ENCODE assay signal across 9 cellular contexts in the genomic region with DNA sequence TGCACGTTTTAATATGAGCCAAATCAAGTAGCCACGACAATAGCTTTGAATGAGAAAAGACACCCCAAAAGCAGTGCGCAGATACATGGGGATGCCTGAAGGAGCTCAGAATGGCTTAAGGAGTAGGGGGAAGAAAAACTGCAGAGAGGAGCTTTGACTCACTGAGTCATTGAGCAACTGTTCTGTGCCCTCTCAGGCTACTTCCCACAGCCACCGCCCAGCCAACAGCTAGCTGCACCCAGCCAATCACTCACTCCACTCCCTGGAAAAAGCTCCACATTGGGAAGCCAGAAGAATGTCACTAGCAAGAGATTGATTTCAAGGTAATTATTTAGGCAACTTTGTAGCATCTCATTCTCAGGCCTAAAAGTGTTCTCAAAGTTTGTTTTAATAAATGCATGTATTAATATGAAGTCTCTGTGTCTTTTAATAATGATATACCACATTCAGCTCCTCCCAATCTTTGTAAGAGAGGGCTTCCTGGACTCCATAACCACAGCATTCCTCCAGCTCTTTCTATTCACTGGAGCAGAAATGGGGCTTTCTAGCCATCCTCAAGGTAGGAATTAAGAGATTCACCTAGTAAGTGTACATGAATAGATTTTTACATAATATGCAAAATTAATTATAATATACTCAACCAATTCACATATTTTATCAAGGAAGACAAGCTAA. TPM values are rescaled to one million over a fixed set of nuclear protein-coding genes. Genes with fewer than 3 reads are reported as not detected.
A peak's percentile ranks its signal among the peaks of the same experiment; 100 is the strongest.
DNase-seq lines count a peak whose midpoint lies in the region; ATAC-seq and TF ChIP-seq lines count a peak whose summit lies in the region.
"Had no signal": no experiment of that assay in that cellular context is flagged by ENCODE, and none has a peak within 500 bp of the region (broad histone marks: within the 10 kb centered on the region; RNA-seq: fewer than 3 reads in every experiment).

No MANE protein-coding gene starts in this region.

- TF ChIP-seq CTCF in NB4 (IDR thresholded peaks at IDR 0.05; ENCODE audit: low read depth, low read length) (no peak), choroid plexus epithelial cell (conservative IDR thresholded peaks at IDR 0.05; ENCODE audit: low read depth, low read length) (no peak)

- H3K4me3 ChIP-seq in NB4 (ENCODE audit: low read depth, low read length) = no peak overlapping the region
- no peak overlapping the region for H3K4me3 ChIP-seq in choroid plexus epithelial cell (ENCODE audit: low read depth, low read length)

- DNase-seq in AML-193 (lab: John Stamatoyannopoulos, UW) (peak; percentile 57 to 64), NB4 (ENCODE audit: low read depth) (peak; percentile 78), choroid plexus epithelial cell (ENCODE audit: low read depth) (peak; percentile 76), myocyte (ENCODE audit: low read depth) (peak; percentile 88), NCI-H748 (lab: John Stamatoyannopoulos, UW; ENCODE audit: unreplicated experiment) (no peak), medulla oblongata (ENCODE audit: extremely low spot score) (no peak)
- no peak for DNase-seq in stimulated activated CD4-positive, alpha-beta T cell treated with anti-CD3 and anti-CD28 coated beads, Interleukin-2, amount 100 ng/mL, for 24 hours
- DNase-seq: small intestine had no signal

- no peak for ATAC-seq in GM21528 (IDR thresholded peaks at IDR 0.05; ENCODE audit: low FRiP score, unreplicated experiment)

- no peak for TF ChIP-seq POLR2A in NB4 (IDR thresholded peaks at IDR 0.05; ENCODE audit: extremely low read depth, insufficient read length)

RNA-seq across cellular contexts. Expression of a gene that starts 16.8 kb away (rescaled TPM):
- total RNA-seq in myocyte = 21.9 and 28.1 TPM in 2 replicates
- polyA plus RNA-seq in myocyte (2012) = 10.0 TPM

Comparison
In these comparisons a context has a peak if more than half of its experiments do, and no peak if none do; other contexts are left out.
1. DNase-seq: peak in AML-193 (2 of 2), NB4 (single experiment), choroid plexus epithelial cell (single experiment) and myocyte (single experiment); none in stimulated activated CD4-positive, alpha-beta T cell treated with anti-CD3 and anti-CD28 coated beads, Interleukin-2, amount 100 ng/mL, for 24 hours (0 of 2), NCI-H748 (single experiment) and medulla oblongata (single experiment).